In genomic region chr1:63836830-63837229, GRCh38 we compare ENCODE assay signal across 34 cellular contexts.
DNase-seq lines count a peak whose midpoint lies in the region; ATAC-seq and TF ChIP-seq lines count a peak whose summit lies in the region.
"Had no signal": no experiment of that assay in that cellular context is flagged by ENCODE, and none has a peak within 500 bp of the region (broad histone marks: within the 10 kb centered on the region; RNA-seq: fewer than 3 reads in every experiment).

No MANE protein-coding gene starts in this region.

- no CpG with 5 or more reads among the region's 5 CpGs for WGBS in neuronal stem cell (ENCODE audit: extremely low coverage in 2 of 2, insufficient read length in 2 of 2, insufficient replicate concordance in 1 of 2), 2 donors

- no peak overlapping the region for H3K4ac ChIP-seq in neuronal stem cell (ENCODE audit: low read length)

- POLR2A ChIA-PET in activated B cell treated with CpG ODN at 0.5 μM for 24 hours (lab: Charles Lee): interaction anchor here (1.3 kb wide), 1 partner anchor 56 kb away, joined by 3 read pairs; no protein-coding TSS in a partner anchor
- POLR2A ChIA-PET in naive thymus-derived CD8-positive, alpha-beta T cell (lab: Charles Lee): no interaction called here

- H3K14ac ChIP-seq in neuronal stem cell (ENCODE audit: low read length): no peak overlapping the region

- no peak overlapping the region for H2AFZ ChIP-seq in neuronal stem cell (ENCODE audit: low read length)

- H2BK12ac ChIP-seq in neuronal stem cell (ENCODE audit: low read length): no peak overlapping the region

- H3K27ac ChIP-seq in HUES48 (ENCODE audit: low read depth, low read length) (peak overlapping the region; percentile 23), neuronal stem cell (replicated peaks; ENCODE audit: low read length) (no peak overlapping the region)
- H3K27ac ChIP-seq: A549, HL-60, KMS-11, SJSA1, testis had no signal

- H3K4me3 Mint-ChIP-seq in activated B cell treated with CpG ODN at 0.5 μM for 24 hours: no peak overlapping the region
- no peak overlapping the region for H3K4me3 Mint-ChIP-seq in naive thymus-derived CD8-positive, alpha-beta T cell
- H3K4me3 Mint-ChIP-seq: activated CD8-positive, alpha-beta memory T cell treated with anti-CD3 and anti-CD28 coated beads, Interleukin-2, amount 10 ng/mL, durations not matched to agents 7 days and 5 days; activated naive CD8-positive, alpha-beta T cell treated with anti-CD3 and anti-CD28 coated beads for 36 hours; activated T-cell treated with anti-CD3 and anti-CD28 coated beads, Interleukin-2, amount 50 U/mL, for 4 hours; CD8-positive, alpha-beta T cell; stimulated activated naive CD8-positive, alpha-beta T cell treated with anti-CD3 and anti-CD28 coated beads, Interleukin-15, Interleukin-2, amounts not matched to agents 100 ng/mL and 50 ng/mL, for 24 hours had no signal

- CTCF ChIA-PET in activated B cell treated with CpG ODN at 0.5 μM for 24 hours (lab: Charles Lee): no interaction called here

- H3K27ac Mint-ChIP-seq in activated B cell treated with CpG ODN at 0.5 μM for 24 hours: no peak overlapping the region
- H3K27ac Mint-ChIP-seq in naive thymus-derived CD8-positive, alpha-beta T cell: no peak overlapping the region
- H3K27ac Mint-ChIP-seq: activated CD8-positive, alpha-beta memory T cell treated with anti-CD3 and anti-CD28 coated beads, Interleukin-2, amount 10 ng/mL, durations not matched to agents 7 days and 5 days; activated naive CD8-positive, alpha-beta T cell treated with anti-CD3 and anti-CD28 coated beads for 36 hours; CD8-positive, alpha-beta T cell; stimulated activated naive CD8-positive, alpha-beta T cell treated with anti-CD3 and anti-CD28 coated beads, Interleukin-15, Interleukin-2, amounts not matched to agents 100 ng/mL and 50 ng/mL, for 24 hours had no signal

- H3K4me3 ChIP-seq in HUES48 (ENCODE audit: low read depth, low read length): no peak overlapping the region
- H3K4me3 ChIP-seq in neuronal stem cell (ENCODE audit: low read length in 2 of 2): no peak overlapping the region
- H3K4me3 ChIP-seq: A549, MG63, mucosa of descending colon, SJSA1, smooth muscle cell, testis had no signal

- peaks cover 24% of the 10 kb centered on the region for H3K4me1 Mint-ChIP-seq in activated B cell treated with CpG ODN at 0.5 μM for 24 hours
- peaks cover 0 to 21% (median 0%) of the 10 kb centered on the region in 4 donors for H3K4me1 Mint-ChIP-seq in naive thymus-derived CD8-positive, alpha-beta T cell
- H3K4me1 Mint-ChIP-seq: activated CD8-positive, alpha-beta memory T cell treated with anti-CD3 and anti-CD28 coated beads, Interleukin-2, amount 10 ng/mL, durations not matched to agents 7 days and 5 days; activated naive CD8-positive, alpha-beta T cell treated with anti-CD3 and anti-CD28 coated beads for 36 hours had no signal

- no peak overlapping the region for H2AK5ac ChIP-seq in neuronal stem cell (ENCODE audit: low read depth, low read length)

- H3K9ac ChIP-seq in HUES48 (ENCODE audit: low read depth, low read length): no peak overlapping the region
- no peak overlapping the region for H3K9ac ChIP-seq in neuronal stem cell (ENCODE audit: low read depth, low read length, poor library complexity)
- H3K9ac ChIP-seq: KMS-11 had no signal

- H3K36me3 Mint-ChIP-seq in activated B cell treated with CpG ODN at 0.5 μM for 24 hours (ENCODE audit: low read depth): no peaks in the 10 kb centered on the region
- H3K36me3 Mint-ChIP-seq in naive thymus-derived CD8-positive, alpha-beta T cell: no peaks in the 10 kb centered on the region
- H3K36me3 Mint-ChIP-seq: activated CD8-positive, alpha-beta memory T cell treated with anti-CD3 and anti-CD28 coated beads, Interleukin-2, amount 10 ng/mL, durations not matched to agents 7 days and 5 days; activated naive CD8-positive, alpha-beta T cell treated with anti-CD3 and anti-CD28 coated beads for 36 hours; CD8-positive, alpha-beta T cell had no signal

- H3K4me1 ChIP-seq in HUES48 (ENCODE audit: control insufficient read depth, insufficient read depth, low read length): peaks cover 74% of the 10 kb centered on the region
- H3K4me1 ChIP-seq in neuronal stem cell (ENCODE audit: control insufficient read depth in 2 of 2, insufficient read depth in 1 of 2, low read depth in 1 of 2, low read length in 2 of 2): peaks cover 6% of the 10 kb centered on the region in 2 donors
- H3K4me1 ChIP-seq: BE2C had no signal

- no peak overlapping the region for H4K8ac ChIP-seq in neuronal stem cell (ENCODE audit: low read depth, low read length)

- intact Hi-C loops in activated B cell treated with CpG ODN at 0.5 μM for 24 hours (cut with micrococcal nuclease): no loop called here

- H2BK120ac ChIP-seq in neuronal stem cell (ENCODE audit: low read depth, low read length): no peak overlapping the region

- H3K9me3 ChIP-seq in HUES48 (ENCODE audit: control insufficient read depth, insufficient read depth, low read length) (no peaks in the 10 kb centered on the region), neuronal stem cell (replicated peaks in 1 of 2; ENCODE audit: control insufficient read depth in 2 of 2, insufficient read depth in 1 of 2, low read depth in 1 of 2, low read length in 2 of 2) (no peaks in the 10 kb centered on the region)
- H3K9me3 ChIP-seq: A549, BE2C, MG63, mucosa of descending colon, SJSA1, testis had no signal

- H2BK5ac ChIP-seq in neuronal stem cell (ENCODE audit: low read length): no peak overlapping the region

- H3K27me3 ChIP-seq in HUES48 (ENCODE audit: control insufficient read depth, insufficient read depth, low read length) (no peaks in the 10 kb centered on the region), neuronal stem cell (ENCODE audit: control insufficient read depth in 3 of 3, insufficient read depth in 3 of 3, low read depth in 1 of 3, low read length in 3 of 3) (no peaks in the 10 kb centered on the region)
- H3K27me3 ChIP-seq: BE2C, MG63, SJSA1, testis had no signal

- no peaks in the 10 kb centered on the region for H3K9me3 Mint-ChIP-seq in activated B cell treated with CpG ODN at 0.5 μM for 24 hours
- no peaks in the 10 kb centered on the region for H3K9me3 Mint-ChIP-seq in naive thymus-derived CD8-positive, alpha-beta T cell
- H3K9me3 Mint-ChIP-seq: activated naive CD8-positive, alpha-beta T cell treated with anti-CD3 and anti-CD28 coated beads for 36 hours; activated T-cell treated with anti-CD3 and anti-CD28 coated beads, Interleukin-2, amount 50 U/mL, for 4 hours; CD8-positive, alpha-beta T cell; stimulated activated naive CD8-positive, alpha-beta T cell treated with anti-CD3 and anti-CD28 coated beads, Interleukin-15, Interleukin-2, amounts not matched to agents 100 ng/mL and 50 ng/mL, for 24 hours had no signal

- no peak for DNase-seq in activated B cell treated with CpG ODN at 0.5 μM for 24 hours
- peak; percentile 39 for DNase-seq in neuronal stem cell (ENCODE audit: low spot score)
- no peak for DNase-seq in NCI-H82 (lab: John Stamatoyannopoulos, UW)
- no peak for DNase-seq in naive thymus-derived CD8-positive, alpha-beta T cell
- no peak for DNase-seq in activated CD4-positive, CD25-positive, alpha-beta regulatory T cell (lab: John Stamatoyannopoulos, UW)
- DNase-seq: activated CD4-positive, alpha-beta T cell treated with anti-CD3 and anti-CD28 coated beads, Interleukin-2, amount 50 U/mL, for 4 hours; activated CD8-positive, alpha-beta memory T cell treated with anti-CD3 and anti-CD28 coated beads, Interleukin-2, amount 10 ng/mL, durations not matched to agents 7 days and 5 days; activated gamma-delta T cell; activated naive CD8-positive, alpha-beta T cell treated with anti-CD3 and anti-CD28 coated beads for 36 hours; activated T-cell treated with anti-CD3 and anti-CD28 coated beads, Interleukin-2, amount 50 U/mL, for 4 hours; anterior cingulate cortex; BE2C; CD8-positive, alpha-beta T cell; hypothalamus; left colon; MG63; mucosa of descending colon; NCI-H1105 treated with DMSO at 0.1 percent for 48 hours; NCI-H2029 treated with DMSO at 0.1 percent for 48 hours; NCI-H446 treated with DMSO at 0.1 percent for 48 hours; right cardiac atrium; RPMI8226; testis had no signal

- no peak overlapping the region for H4K91ac ChIP-seq in neuronal stem cell (ENCODE audit: low read depth, low read length, poor library complexity)

- ATAC-seq in GM18868 (IDR thresholded peaks at IDR 0.05; ENCODE audit: unreplicated experiment) (peak; percentile 54), activated B cell treated with CpG ODN at 0.5 μM for 24 hours (ENCODE audit: low read depth) (peak; percentile 28), HG02763 (IDR thresholded peaks at IDR 0.05; ENCODE audit: unreplicated experiment) (no peak)
- ATAC-seq in naive thymus-derived CD8-positive, alpha-beta T cell: no peak
- ATAC-seq: A549; activated CD4-positive, CD25-positive, alpha-beta regulatory T cell treated with anti-CD3 and anti-CD28 coated beads, Interleukin-2, amount 50 U/mL, for 24 hours; activated CD8-positive, alpha-beta memory T cell treated with anti-CD3 and anti-CD28 coated beads, Interleukin-2, amount 10 ng/mL, durations not matched to agents 7 days and 5 days; activated T-cell treated with anti-CD3 and anti-CD28 coated beads, Interleukin-2, amount 50 U/mL, for 4 hours; CD8-positive, alpha-beta T cell; HCT116; left colon; mucosa of descending colon; right cardiac atrium had no signal

- TF ChIP-seq CTCF in activated B cell treated with CpG ODN at 0.5 μM for 24 hours (IDR thresholded peaks at IDR 0.05): no peak

- H3K36me3 ChIP-seq in HUES48 (ENCODE audit: control insufficient read depth, insufficient read depth, low read length) (no peaks in the 10 kb centered on the region), neuronal stem cell (replicated peaks in 1 of 2; ENCODE audit: control insufficient read depth in 2 of 2, insufficient read depth in 2 of 2, low read length in 2 of 2) (no peaks in the 10 kb centered on the region)
- H3K36me3 ChIP-seq: BE2C, MG63, SJSA1 had no signal

- H3K4me2 ChIP-seq in neuronal stem cell (ENCODE audit: insufficient read depth, low read length, poor library complexity, severe bottlenecking): no peak overlapping the region
- H3K4me2 ChIP-seq: A549, KMS-11, smooth muscle cell had no signal

- no peak overlapping the region for H2BK15ac ChIP-seq in neuronal stem cell (ENCODE audit: low read length)

- no peak overlapping the region for H3K23ac ChIP-seq in neuronal stem cell (ENCODE audit: low read depth, low read length, poor library complexity)

- H3K79me1 ChIP-seq in neuronal stem cell (ENCODE audit: low read depth, low read length): no peaks in the 10 kb centered on the region

- no peak overlapping the region for H3K18ac ChIP-seq in neuronal stem cell (ENCODE audit: low read length)

- H3K27me3 Mint-ChIP-seq in activated B cell treated with CpG ODN at 0.5 μM for 24 hours: peaks cover 2% of the 10 kb centered on the region
- peaks cover 0 to 2% (median 0%) of the 10 kb centered on the region in 5 donors for H3K27me3 Mint-ChIP-seq in naive thymus-derived CD8-positive, alpha-beta T cell

Comparison
In these comparisons a context has a peak if more than half of its experiments do, and no peak if none do; other contexts are left out.
1. ATAC-seq: peak in GM18868 (single experiment) and activated B cell treated with CpG ODN at 0.5 μM for 24 hours (single experiment); none in HG02763 (single experiment) and naive thymus-derived CD8-positive, alpha-beta T cell (0 of 2).